ENCODE assay signal across 1 cellular context in genomic region chr22:41845380-41846267, GRCh38.
A peak's percentile ranks its signal among the peaks of the same experiment; 100 is the strongest.
TF ChIP-seq lines count a peak whose summit lies in the region.

No MANE protein-coding gene starts in this region.

TF ChIP-seq in K562, 482 proteins besides CTCF, POLR2A, EP300 and RAD21 (continued from another document and continues in another):
- TF ChIP-seq VEZF1 (CRISPR knock-in tag; IDR thresholded peaks at IDR 0.05) (peak; percentile 75), ZNF133 (CRISPR knock-in tag; IDR thresholded peaks at IDR 0.05) (no peak), ERF (CRISPR knock-in tag; IDR thresholded peaks at IDR 0.05) (no peak), EHMT2 (IDR thresholded peaks at IDR 0.05) (no peak), RB1 (IDR thresholded peaks at IDR 0.05; ENCODE audit: low read depth) (no peak), GATA2 (CRISPR knock-in tag; IDR thresholded peaks at IDR 0.05) (peak; percentile 81), NR3C1 (CRISPR knock-in tag; IDR thresholded peaks at IDR 0.05) (no peak), ZFP30 (CRISPR knock-in tag; IDR thresholded peaks at IDR 0.05; ENCODE audit: borderline replicate concordance) (no peak), CBX5 (IDR thresholded peaks at IDR 0.05; ENCODE audit: borderline replicate concordance, low read depth) (no peak), RHOXF2B (CRISPR knock-in tag; conservative IDR thresholded peaks at IDR 0.05) (no peak), IRF2 (CRISPR knock-in tag; IDR thresholded peaks at IDR 0.05) (no peak), FOXK2 (conservative IDR thresholded peaks at IDR 0.05 in 1 of 2, IDR thresholded peaks at IDR 0.05 in 1 of 2; ENCODE audit: low read depth in 2 of 2) (peak in 1 of 2 experiments; percentile 48; a peak in 2 of 4 replicates), BMI1 (IDR thresholded peaks at IDR 0.05; ENCODE audit: low read length) (no peak), DEAF1 (CRISPR knock-in tag; IDR thresholded peaks at IDR 0.05) (no peak), PHF8 (IDR thresholded peaks at IDR 0.05; ENCODE audit: borderline replicate concordance, low read length) (no peak), ZNF830 (CRISPR knock-in tag; IDR thresholded peaks at IDR 0.05) (no peak), CBX2 (IDR thresholded peaks at IDR 0.05; ENCODE audit: insufficient read depth, low read length, poor library complexity, severe bottlenecking) (no peak), ZNF586 (CRISPR knock-in tag; conservative IDR thresholded peaks at IDR 0.05) (no peak), ZNF174 (CRISPR knock-in tag; IDR thresholded peaks at IDR 0.05) (no peak), ZNF354B (CRISPR knock-in tag; IDR thresholded peaks at IDR 0.05) (no peak), NCOA6 (IDR thresholded peaks at IDR 0.05) (no peak), RBFOX2 (IDR thresholded peaks at IDR 0.05; ENCODE audit: low read depth, low read length) (no peak), U2AF2 (optimal IDR thresholded peaks at IDR 0.05; ENCODE audit: low read depth, low read length) (no peak), ZNF561 (CRISPR knock-in tag; conservative IDR thresholded peaks at IDR 0.05) (no peak), ZBTB12 (CRISPR knock-in tag; IDR thresholded peaks at IDR 0.05) (no peak), ZEB2 (IDR thresholded peaks at IDR 0.05) (peak; percentile 87), NUFIP1 (IDR thresholded peaks at IDR 0.05; ENCODE audit: partially characterized antibody) (no peak), MAFK (IDR thresholded peaks at IDR 0.05; ENCODE audit: low read length) (no peak), AFF4 (CRISPR knock-in tag; IDR thresholded peaks at IDR 0.05) (no peak), ELK1 (CRISPR knock-in tag; IDR thresholded peaks at IDR 0.05) (no peak), SMARCA5 (IDR thresholded peaks at IDR 0.05) (no peak), ZNF76 (CRISPR knock-in tag; IDR thresholded peaks at IDR 0.05; ENCODE audit: borderline replicate concordance) (no peak), GABPA (tag; conservative IDR thresholded peaks at IDR 0.05; ENCODE audit: low read depth) (no peak), CREBBP (IDR thresholded peaks at IDR 0.05; ENCODE audit: low read depth, low read length) (no peak), ZNF551 (CRISPR knock-in tag; IDR thresholded peaks at IDR 0.05) (no peak), PRMT5 (CRISPR knock-in tag; IDR thresholded peaks at IDR 0.05) (no peak), HEY1 (CRISPR knock-in tag; IDR thresholded peaks at IDR 0.05; ENCODE audit: borderline replicate concordance) (0 out of 2 replicates have a peak, but pooled peaks have one; percentile 44), ZBTB2 (IDR thresholded peaks at IDR 0.05) (peak; percentile 82), DNMT1 (IDR thresholded peaks at IDR 0.05) (no peak), SIN3A (IDR thresholded peaks at IDR 0.05; ENCODE audit: borderline replicate concordance in 2 of 2, control insufficient read depth in 1 of 2, low read depth in 2 of 2, low read length in 2 of 2) (no peak), ZBED1 (IDR thresholded peaks at IDR 0.05) (no peak), FOXO4 (CRISPR knock-in tag; IDR thresholded peaks at IDR 0.05) (no peak), ZNF143 (CRISPR knock-in tag; IDR thresholded peaks at IDR 0.05) (no peak), ZBTB9 (CRISPR knock-in tag; IDR thresholded peaks at IDR 0.05) (0 out of 2 replicates have a peak, but pooled peaks have one; percentile 39), ZNF75A (CRISPR knock-in tag; IDR thresholded peaks at IDR 0.05) (no peak), TCF7 (IDR thresholded peaks at IDR 0.05; ENCODE audit: borderline replicate concordance) (no peak), TARDBP (IDR thresholded peaks at IDR 0.05) (no peak), ZNF592 (IDR thresholded peaks at IDR 0.05) (peak; percentile 54; the same call in 1 of the 2 replicates), NONO (IDR thresholded peaks at IDR 0.05; ENCODE audit: low read depth in 2 of 2, low read length in 1 of 2) (0 out of 4 replicates have a peak, but pooled peaks of 1 of the 2 experiments have one; percentile 48)
